Comparison of ENCODE assay signal across 16 cellular contexts in genomic region chr11:120151536-120151935, GRCh38.
DNase-seq lines count a peak whose midpoint lies in the region; ATAC-seq and TF ChIP-seq lines count a peak whose summit lies in the region.
"Had no signal": no experiment of that assay in that cellular context is flagged by ENCODE, and none has a peak within 500 bp of the region (broad histone marks: within the 10 kb centered on the region; RNA-seq: fewer than 3 reads in every experiment).

No MANE protein-coding gene starts in this region.

- no peak overlapping the region for H3K4me3 Mint-ChIP-seq in stimulated activated naive CD8-positive, alpha-beta T cell treated with anti-CD3 and anti-CD28 coated beads, Interleukin-15, amount 100 ng/mL, for 72 hours
- H3K4me3 Mint-ChIP-seq: B cell; CD4-positive, alpha-beta T cell had no signal

- H3K4me3 ChIP-seq in astrocyte of the spinal cord (ENCODE audit: low read depth, low read length) = no peak overlapping the region

- peaks cover 7 to 14% of the 10 kb centered on the region in 2 donors for H3K9me3 Mint-ChIP-seq in stimulated activated naive CD8-positive, alpha-beta T cell treated with anti-CD3 and anti-CD28 coated beads, Interleukin-15, amount 100 ng/mL, for 72 hours
- H3K9me3 Mint-ChIP-seq: CD4-positive, alpha-beta T cell had no signal

- TF ChIP-seq CTCF in astrocyte of the spinal cord (IDR thresholded peaks at IDR 0.05; ENCODE audit: low read depth, low read length) = no peak

- H3K27ac Mint-ChIP-seq in stimulated activated naive CD8-positive, alpha-beta T cell treated with anti-CD3 and anti-CD28 coated beads, Interleukin-15, amount 100 ng/mL, for 72 hours = no peak overlapping the region
- H3K27ac Mint-ChIP-seq: B cell; CD4-positive, alpha-beta T cell had no signal

- in situ Hi-C loops in astrocyte of the spinal cord (cut with HindIII; ENCODE audit: low sequenced_read_pairs) = no loop called here

- H3K4me1 Mint-ChIP-seq in stimulated activated naive CD8-positive, alpha-beta T cell treated with anti-CD3 and anti-CD28 coated beads, Interleukin-15, amount 100 ng/mL, for 72 hours = no peaks in the 10 kb centered on the region
- H3K4me1 Mint-ChIP-seq: B cell had no signal

- peaks cover 66% of the 10 kb centered on the region for H3K27me3 Mint-ChIP-seq in stimulated activated naive CD8-positive, alpha-beta T cell treated with anti-CD3 and anti-CD28 coated beads, Interleukin-15, amount 100 ng/mL, for 72 hours

- no peak for DNase-seq in stimulated activated naive CD8-positive, alpha-beta T cell treated with anti-CD3 and anti-CD28 coated beads, Interleukin-15, Interleukin-2, amounts not matched to agents 100 U/mL and 50 U/mL, for 24 hours
- no peak for DNase-seq in stimulated activated naive CD8-positive, alpha-beta T cell treated with anti-CD3 and anti-CD28 coated beads, Interleukin-15, amount 100 ng/mL, for 72 hours
- DNase-seq in astrocyte of the spinal cord (ENCODE audit: low read depth, low spot score) (peak; percentile 44), iris pigment epithelial cell (ENCODE audit: low read depth) (peak; percentile 25), stromal cell of bone marrow (ENCODE audit: low read depth) (peak; percentile 11), NCI-H748 (lab: John Stamatoyannopoulos, UW; ENCODE audit: unreplicated experiment) (no peak)
- no peak for DNase-seq in stimulated activated CD4-positive, alpha-beta T cell treated with anti-CD3 and anti-CD28 coated beads, Interleukin-1b, Interleukin-23, amount 100 ng/mL, for 48 hours
- DNase-seq: C1 segment of cervical spinal cord; CD4-positive, alpha-beta T cell; DMS153; DMS79 treated with DMSO at 0.1 percent for 48 hours; GDM1 had no signal

- ATAC-seq in stimulated activated naive CD8-positive, alpha-beta T cell treated with anti-CD3 and anti-CD28 coated beads, Interleukin-15, Interleukin-2, amounts not matched to agents 100 U/mL and 50 U/mL, for 24 hours = peak; percentile 19
- no peak for ATAC-seq in stimulated activated naive CD8-positive, alpha-beta T cell treated with anti-CD3 and anti-CD28 coated beads, Interleukin-15, amount 100 ng/mL, for 72 hours
- no peak for ATAC-seq in GM19463 (IDR thresholded peaks at IDR 0.05; ENCODE audit: unreplicated experiment)
- ATAC-seq: HCT116, HepG2 had no signal

Comparison
In these comparisons a context has a peak if more than half of its experiments do, and no peak if none do; other contexts are left out.
1. DNase-seq: peak in astrocyte of the spinal cord (single experiment), iris pigment epithelial cell (single experiment) and stromal cell of bone marrow (single experiment); none in stimulated activated naive CD8-positive, alpha-beta T cell treated with anti-CD3 and anti-CD28 coated beads, Interleukin-15, Interleukin-2, amounts not matched to agents 100 U/mL and 50 U/mL, for 24 hours (single experiment), stimulated activated naive CD8-positive, alpha-beta T cell treated with anti-CD3 and anti-CD28 coated beads, Interleukin-15, amount 100 ng/mL, for 72 hours (0 of 2), stimulated activated CD4-positive, alpha-beta T cell treated with anti-CD3 and anti-CD28 coated beads, Interleukin-1b, Interleukin-23, amount 100 ng/mL, for 48 hours (single experiment) and NCI-H748 (single experiment).